Comparison of ENCODE assay signal across 8 cellular contexts in genomic region chr16:71722801-71723536, GRCh38. TPM values are rescaled to one million over a fixed set of nuclear protein-coding genes. Genes with fewer than 3 reads are reported as not detected.
DNase-seq lines count a peak whose midpoint lies in the region; ATAC-seq and TF ChIP-seq lines count a peak whose summit lies in the region.

No MANE protein-coding gene starts in this region.

- no peak for TF ChIP-seq CTCF in heart left ventricle (IDR thresholded peaks at IDR 0.05)
- TF ChIP-seq CTCF in uterus (IDR thresholded peaks at IDR 0.05): no peak

- no peaks in the 10 kb centered on the region for H3K9me3 Mint-ChIP-seq in IgD-negative memory B cell

- H3K4me1 Mint-ChIP-seq in IgD-negative memory B cell: peaks cover 28 to 34% (median 30%) of the 10 kb centered on the region in 3 donors

- peak overlapping the region; percentile 87 to 99 (median 92) for H3K4me3 Mint-ChIP-seq in IgD-negative memory B cell

- DNase-seq in EL (peak; percentile 88), SW480 (ENCODE audit: low spot score) (peak; percentile 81), adipocyte (ENCODE audit: low read depth) (peak; percentile 88), heart left ventricle (peak; percentile 69 to 83 (median 72)), posterior cingulate gyrus (peak; percentile 32 to 94 (median 54)), uterus (peak; percentile 66 to 67)

- no peaks in the 10 kb centered on the region for H3K36me3 Mint-ChIP-seq in IgD-negative memory B cell

- no peaks in the 10 kb centered on the region for H3K27me3 ChIP-seq in adipocyte (replicated peaks; ENCODE audit: control insufficient read depth, insufficient read depth, low read length)
- H3K27me3 ChIP-seq in heart left ventricle: no peaks in the 10 kb centered on the region
- no peaks in the 10 kb centered on the region for H3K27me3 ChIP-seq in uterus

- 1% methylated on average over 30 to 59 of the region's 59 CpGs for WGBS in heart left ventricle, 4 donors

- H3K27me3 Mint-ChIP-seq in IgD-negative memory B cell: no peaks in the 10 kb centered on the region

- H3K27ac ChIP-seq in heart left ventricle (peak overlapping the region; percentile 80 to 93 (median 86)), uterus (peak overlapping the region; percentile 85 to 98)

- H3K27ac Mint-ChIP-seq in IgD-negative memory B cell: peak overlapping the region; percentile 70 to 93 (median 91)

- H3K4me3 ChIP-seq in adipocyte (ENCODE audit: low read length) (peak overlapping the region; percentile 86), heart left ventricle (peak overlapping the region; percentile 69 to 97 (median 89)), uterus (peak overlapping the region; percentile 58 to 92)

- TF ChIP-seq POLR2A in heart left ventricle (IDR thresholded peaks at IDR 0.05): no peak
- TF ChIP-seq POLR2A in uterus (IDR thresholded peaks at IDR 0.05): no peak

- no peaks in the 10 kb centered on the region for H3K9me3 ChIP-seq in adipocyte (ENCODE audit: control insufficient read depth, low read length)
- H3K9me3 ChIP-seq in heart left ventricle: no peaks in the 10 kb centered on the region
- no peaks in the 10 kb centered on the region for H3K9me3 ChIP-seq in uterus

- intact Hi-C loops in heart left ventricle (cut with DNase I): no loop called here
- intact Hi-C loops in posterior cingulate gyrus (cut with DNase I): no loop called here
- intact Hi-C loops in uterus (cut with DNase I; ENCODE audit: low total_unique reads): no loop called here

- ATAC-seq in GM21717 (IDR thresholded peaks at IDR 0.05; ENCODE audit: unreplicated experiment): peak; percentile 41
- peak; percentile 52 to 65 (median 62) for ATAC-seq in heart left ventricle

- H3K4me1 ChIP-seq in adipocyte (ENCODE audit: control insufficient read depth, insufficient read depth, low read length): peaks cover 30% of the 10 kb centered on the region
- peaks cover 0 to 43% (median 19%) of the 10 kb centered on the region in 12 donors for H3K4me1 ChIP-seq in heart left ventricle
- no peaks in the 10 kb centered on the region for H3K4me1 ChIP-seq in uterus

- no peaks in the 10 kb centered on the region for H3K36me3 ChIP-seq in adipocyte (ENCODE audit: control insufficient read depth, insufficient read depth, low read length, severe bottlenecking)
- H3K36me3 ChIP-seq in heart left ventricle: peaks cover 0 to 8% (median 0%) of the 10 kb centered on the region in 9 donors
- no peaks in the 10 kb centered on the region for H3K36me3 ChIP-seq in uterus

- peak overlapping the region; percentile 84 for H3K9ac ChIP-seq in adipocyte (ENCODE audit: low read length)

RNA-seq across cellular contexts. Expression of gene PHLPP2, which starts 1.5 kb away (rescaled TPM):
- polyA plus RNA-seq in IgD-negative memory B cell (4.7 TPM), heart left ventricle (1 to 10 TPM in 1 of 2 donors, under 1 TPM in 1; 0.99 to 1.6 TPM)
- total RNA-seq in heart left ventricle (1 to 10 TPM; 2.5 to 7.4 (median 3.6) TPM), uterus (10 to 100 TPM in 2 of 4 donors, 1 to 10 TPM in 2; 2.0 to 22.3 (median 10.7) TPM)

Comparison
In these comparisons a context has a peak if more than half of its experiments do, and no peak if none do; other contexts are left out.
1. Peak in every context shown above with its lines: DNase-seq, ATAC-seq, H3K4me3 ChIP-seq and H3K27ac ChIP-seq.